7 cellular contexts compared by ENCODE assay signal in the genomic region with DNA sequence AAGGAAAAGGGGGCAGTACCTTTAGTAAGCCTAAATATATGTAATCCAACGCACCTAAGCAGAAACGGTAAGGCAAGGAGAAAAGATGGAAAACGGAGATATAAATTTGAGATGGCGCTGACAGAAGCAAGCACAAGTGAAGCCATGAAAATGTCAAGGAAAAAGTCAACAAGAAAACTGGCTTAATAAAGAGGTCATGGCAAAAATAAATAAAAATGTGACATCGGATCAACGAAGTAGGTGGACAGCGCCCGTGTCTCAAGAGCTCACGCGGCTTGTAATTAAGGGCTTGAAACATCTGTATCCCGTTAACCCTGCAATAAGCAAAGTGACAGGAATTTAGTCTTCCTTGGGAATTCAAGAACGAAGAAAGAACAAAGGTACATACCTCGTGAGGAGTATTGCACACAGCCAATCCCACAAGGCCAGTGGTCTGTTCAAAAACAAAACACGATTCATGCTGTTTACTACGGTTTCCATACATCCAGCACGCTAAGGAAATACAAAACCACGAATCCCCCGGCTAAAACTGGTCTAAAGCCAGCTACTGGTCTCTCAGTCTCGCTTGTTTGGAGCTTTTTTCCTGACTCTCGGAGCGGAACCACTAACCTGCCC. TPM values are rescaled to one million over a fixed set of nuclear protein-coding genes. Genes with fewer than 3 reads are reported as not detected.
DNase-seq lines count a peak whose midpoint lies in the region; ATAC-seq and TF ChIP-seq lines count a peak whose summit lies in the region.

No MANE protein-coding gene starts in this region.

- no peak overlapping the region for H3K27ac Mint-ChIP-seq in stimulated activated memory B cell treated with anti-CD40 and anti-IgM and Interleukin-4, amounts not matched to agents 10 μg/mL and 1 μg/mL and 100 μg/mL, for 72 hours
- no peak overlapping the region for H3K27ac Mint-ChIP-seq in T-helper 17 cell

- H3K4me1 ChIP-seq in HUES6 (ENCODE audit: control insufficient read depth, insufficient read depth, low read length) (peaks cover 3% of the 10 kb centered on the region; the same call in 1 of the 2 replicates), colonic mucosa (peaks cover 5% of the 10 kb centered on the region), muscle layer of duodenum (ENCODE audit: control insufficient read depth in 1 of 2, insufficient read depth in 2 of 2, low read length in 2 of 2) (peaks cover 14 to 35% of the 10 kb centered on the region in 2 donors)

- peak overlapping the region; percentile 90 for H3K9ac ChIP-seq in HUES6 (ENCODE audit: low read length)
- H3K9ac ChIP-seq in colonic mucosa (ENCODE audit: low read depth in 2 of 2, low read length in 2 of 2): peak overlapping the region; percentile 92 to 97

- DNase-seq in colonic mucosa (no peak), T-helper 17 cell (no peak), NCI-H1417 treated with DMSO at 0.1 percent for 48 hours (lab: John Stamatoyannopoulos, UW) (no peak)

- no peak overlapping the region for H3K4me3 Mint-ChIP-seq in stimulated activated memory B cell treated with anti-CD40 and anti-IgM and Interleukin-4, amounts not matched to agents 10 μg/mL and 1 μg/mL and 100 μg/mL, for 72 hours
- H3K4me3 Mint-ChIP-seq in T-helper 17 cell: no peak overlapping the region

- no peaks in the 10 kb centered on the region for H3K9me3 ChIP-seq in HUES6 (ENCODE audit: control insufficient read depth, insufficient read depth, low read depth, low read length)
- H3K9me3 ChIP-seq in colonic mucosa: no peaks in the 10 kb centered on the region
- H3K9me3 ChIP-seq in muscle layer of duodenum (ENCODE audit: control insufficient read depth in 1 of 2, low read length in 2 of 2): no peaks in the 10 kb centered on the region
- H3K9me3 ChIP-seq in T-helper 17 cell (ENCODE audit: control insufficient read depth, low read length, poor library complexity, severe bottlenecking): no peaks in the 10 kb centered on the region

- peak overlapping the region; percentile 89 for H3K4me3 ChIP-seq in HUES6 (ENCODE audit: low read depth, low read length)
- H3K4me3 ChIP-seq in colonic mucosa: peak overlapping the region; percentile 65
- H3K4me3 ChIP-seq in muscle layer of duodenum (ENCODE audit: low read depth in 1 of 2, low read length in 2 of 2): peak overlapping the region; percentile 98 to 99

- H3K27me3 ChIP-seq in HUES6 (ENCODE audit: control insufficient read depth, insufficient read depth, low read length): no peaks in the 10 kb centered on the region
- no peaks in the 10 kb centered on the region for H3K27me3 ChIP-seq in colonic mucosa
- no peaks in the 10 kb centered on the region for H3K27me3 ChIP-seq in muscle layer of duodenum (ENCODE audit: low read depth, low read length)

- intact Hi-C loops in colonic mucosa (cut with DNase I): no loop called here

- no peak for TF ChIP-seq CTCF in colonic mucosa (IDR thresholded peaks at IDR 0.05)

- H3K4me1 Mint-ChIP-seq in stimulated activated memory B cell treated with anti-CD40 and anti-IgM and Interleukin-4, amounts not matched to agents 10 μg/mL and 1 μg/mL and 100 μg/mL, for 72 hours: peaks cover 14% of the 10 kb centered on the region
- peaks cover 14% of the 10 kb centered on the region for H3K4me1 Mint-ChIP-seq in T-helper 17 cell

- H3K9me3 Mint-ChIP-seq in stimulated activated memory B cell treated with anti-CD40 and anti-IgM and Interleukin-4, amounts not matched to agents 10 μg/mL and 1 μg/mL and 100 μg/mL, for 72 hours: peaks cover 4% of the 10 kb centered on the region

- H3K27ac ChIP-seq in HUES6 (ENCODE audit: low read depth, low read length): peak overlapping the region; percentile 39; the same call in 1 of the 2 replicates
- H3K27ac ChIP-seq in colonic mucosa: peak overlapping the region; percentile 66
- H3K27ac ChIP-seq in muscle layer of duodenum (ENCODE audit: low read length): peak overlapping the region; percentile 97

- H3K36me3 Mint-ChIP-seq in stimulated activated memory B cell treated with anti-CD40 and anti-IgM and Interleukin-4, amounts not matched to agents 10 μg/mL and 1 μg/mL and 100 μg/mL, for 72 hours: peaks cover 16% of the 10 kb centered on the region
- H3K36me3 Mint-ChIP-seq in T-helper 17 cell (ENCODE audit: low read depth): peaks cover 8% of the 10 kb centered on the region

- ATAC-seq in GM19438 (IDR thresholded peaks at IDR 0.05; ENCODE audit: low read depth, unreplicated experiment) (peak; percentile 23), T-helper 17 cell (no peak)
- ATAC-seq in stimulated activated memory B cell treated with anti-CD40 and anti-IgM and Interleukin-4, amounts not matched to agents 10 μg/mL and 1 μg/mL and 100 μg/mL, for 72 hours: no peak

- H3K36me3 ChIP-seq in HUES6 (ENCODE audit: control insufficient read depth, insufficient read depth, low read length): peaks cover 25% of the 10 kb centered on the region
- no peaks in the 10 kb centered on the region for H3K36me3 ChIP-seq in colonic mucosa
- H3K36me3 ChIP-seq in muscle layer of duodenum (ENCODE audit: control insufficient read depth in 1 of 2, insufficient read depth in 2 of 2, low read length in 2 of 2): peaks cover 0 to 4% of the 10 kb centered on the region in 2 donors

- H3K27me3 Mint-ChIP-seq in stimulated activated memory B cell treated with anti-CD40 and anti-IgM and Interleukin-4, amounts not matched to agents 10 μg/mL and 1 μg/mL and 100 μg/mL, for 72 hours: peaks cover 9% of the 10 kb centered on the region
- H3K27me3 Mint-ChIP-seq in T-helper 17 cell: peaks cover 5% of the 10 kb centered on the region

RNA-seq across cellular contexts. Expression of gene NDUFA5, which starts 0.5 kb away (rescaled TPM):
- total RNA-seq in colonic mucosa (100 to 1,000 TPM in 1 of 2 donors, 10 to 100 TPM in 1; 86.0 to 129 TPM), T-helper 17 cell (10 to 100 TPM; 54.0 to 67.5 TPM)

RNA-seq across cellular contexts. Expression of gene IQUB, which starts 22.7 kb away (rescaled TPM):
- total RNA-seq in colonic mucosa (under 1 TPM in 1 of 2 donors, not detected in 1; 0.16 TPM), T-helper 17 cell (under 1 TPM in 1 of 2 donors, not detected in 1; 0.16 TPM)

RNA-seq across cellular contexts. Expression of gene ASB15, which starts 44.5 kb away (rescaled TPM):
- total RNA-seq in colonic mucosa (not detected), T-helper 17 cell (not detected)

Comparison
In these comparisons a context has a peak if more than half of its experiments do, and no peak if none do; other contexts are left out.
1. H3K27ac ChIP-seq: peak in every context shown above with its lines; median percentile 97 in muscle layer of duodenum; 66 in colonic mucosa; 39 in HUES6.